ENCODE assay signal across 8 cellular contexts in genomic region chr19:1400281-1401137, GRCh38. TPM values are rescaled to one million over a fixed set of nuclear protein-coding genes. Genes with fewer than 3 reads are reported as not detected.
DNase-seq lines count a peak whose midpoint lies in the region; ATAC-seq and TF ChIP-seq lines count a peak whose summit lies in the region.

No MANE protein-coding gene starts in this region.

- H3K36me3 Mint-ChIP-seq in activated T-cell treated with anti-CD3 and anti-CD28 coated beads, Interleukin-2, amount 50 U/mL, for 72 hours (ENCODE audit: insufficient read depth in 2 of 2), result peaks cover 0 to 3% of the 10 kb centered on the region in 2 donors
- H3K36me3 Mint-ChIP-seq in natural killer cell treated with Interleukin-12 subunit alpha and Interleukin-12 subunit beta and Interleukin-15 and Interleukin-18, amount 100 ng/mL, for 72 hours, result no peaks in the 10 kb centered on the region

- TF ChIP-seq CTCF in RWPE1 (conservative IDR thresholded peaks at IDR 0.05; ENCODE audit: low read depth) (no peak), epithelial cell of proximal tubule (conservative IDR thresholded peaks at IDR 0.05; ENCODE audit: low read depth, low read length) (no peak)

- peak overlapping the region; percentile 81 for H3K27ac ChIP-seq in RWPE1

- H3K9me3 Mint-ChIP-seq in activated T-cell treated with anti-CD3 and anti-CD28 coated beads, Interleukin-2, amount 50 U/mL, for 72 hours, result no peaks in the 10 kb centered on the region
- H3K9me3 Mint-ChIP-seq in natural killer cell treated with Interleukin-12 subunit alpha and Interleukin-12 subunit beta and Interleukin-15 and Interleukin-18, amount 100 ng/mL, for 72 hours, result no peaks in the 10 kb centered on the region

- DNase-seq in activated T-cell treated with anti-CD3 and anti-CD28 coated beads, Interleukin-2, amount 50 U/mL, for 72 hours, result peak in 1 of 2 donors; percentile 18
- no peak for DNase-seq in activated T-cell treated with anti-CD3 and anti-CD28 coated beads, Interleukin-2, amount 50 U/mL, for 1 hour
- DNase-seq in RWPE1 (ENCODE audit: low spot score) (no peak), epithelial cell of proximal tubule (ENCODE audit: low read depth) (no peak)
- no peak for DNase-seq in natural killer cell treated with Interleukin-12 subunit alpha and Interleukin-12 subunit beta and Interleukin-15 and Interleukin-18, amount 100 ng/mL, for 72 hours (ENCODE audit: low spot score)
- DNase-seq in stimulated activated CD4-positive, alpha-beta T cell treated with anti-CD3 and anti-CD28 coated beads, Interleukin-4, amount 100 ng/mL, for 24 hours, result no peak

- H3K27ac Mint-ChIP-seq in activated T-cell treated with anti-CD3 and anti-CD28 coated beads, Interleukin-2, amount 50 U/mL, for 72 hours, result no peak overlapping the region
- H3K27ac Mint-ChIP-seq in natural killer cell treated with Interleukin-12 subunit alpha and Interleukin-12 subunit beta and Interleukin-15 and Interleukin-18, amount 100 ng/mL, for 72 hours, result no peak overlapping the region

- ATAC-seq in activated T-cell treated with anti-CD3 and anti-CD28 coated beads, Interleukin-2, amount 50 U/mL, for 72 hours (replicated peaks in 1 of 2), result peak; percentile 23 to 26
- ATAC-seq in natural killer cell treated with Interleukin-12 subunit alpha and Interleukin-12 subunit beta and Interleukin-15 and Interleukin-18, amount 100 ng/mL, for 72 hours, result no peak
- no peak for ATAC-seq in HG03175 (IDR thresholded peaks at IDR 0.05; ENCODE audit: unreplicated experiment)
- ATAC-seq in HG02588 (IDR thresholded peaks at IDR 0.05; ENCODE audit: unreplicated experiment), result no peak

- peaks cover 15% of the 10 kb centered on the region for H3K4me1 Mint-ChIP-seq in activated T-cell treated with anti-CD3 and anti-CD28 coated beads, Interleukin-2, amount 50 U/mL, for 72 hours (ENCODE audit: low read depth)
- H3K4me1 Mint-ChIP-seq in natural killer cell treated with Interleukin-12 subunit alpha and Interleukin-12 subunit beta and Interleukin-15 and Interleukin-18, amount 100 ng/mL, for 72 hours (ENCODE audit: low read depth in 2 of 2), result peaks cover 6 to 8% of the 10 kb centered on the region in 2 donors

- H3K27me3 Mint-ChIP-seq in activated T-cell treated with anti-CD3 and anti-CD28 coated beads, Interleukin-2, amount 50 U/mL, for 72 hours (ENCODE audit: low read depth), result peaks cover 7% of the 10 kb centered on the region
- peaks cover 2 to 8% of the 10 kb centered on the region in 2 donors for H3K27me3 Mint-ChIP-seq in natural killer cell treated with Interleukin-12 subunit alpha and Interleukin-12 subunit beta and Interleukin-15 and Interleukin-18, amount 100 ng/mL, for 72 hours

- H3K4me3 ChIP-seq in epithelial cell of proximal tubule (ENCODE audit: low read depth, low read length), result peak overlapping the region; percentile 74

- POLR2A ChIA-PET in RWPE1 (lab: Yijun Ruan, JAX; ENCODE audit: low non-redundant PET), result no interaction called here

- CTCF ChIA-PET in RWPE1 (lab: Yijun Ruan, JAX), result no interaction called here

- peak overlapping the region; percentile 67 to 75 for H3K4me3 Mint-ChIP-seq in activated T-cell treated with anti-CD3 and anti-CD28 coated beads, Interleukin-2, amount 50 U/mL, for 72 hours
- peak overlapping the region; percentile 34 for H3K4me3 Mint-ChIP-seq in natural killer cell treated with Interleukin-12 subunit alpha and Interleukin-12 subunit beta and Interleukin-15 and Interleukin-18, amount 100 ng/mL, for 72 hours

RNA-seq across cellular contexts. Expression of gene GAMT, which starts 0.8 kb away (rescaled TPM):
- total RNA-seq in activated T-cell treated with anti-CD3 and anti-CD28 coated beads, Interleukin-2, amount 50 U/mL, for 72 hours, result 10 to 100 TPM; 13.6 to 17.7 TPM
- total RNA-seq in epithelial cell of proximal tubule, result 22.5 and 29.2 TPM in 2 replicates
- total RNA-seq in natural killer cell treated with Interleukin-12 subunit alpha and Interleukin-12 subunit beta and Interleukin-15 and Interleukin-18, amount 100 ng/mL, for 72 hours, result 10 to 100 TPM in 1 of 2 donors, 1 to 10 TPM in 1; 5.2 to 15.6 TPM

RNA-seq across cellular contexts. Expression of gene DAZAP1, which starts 6.9 kb away (rescaled TPM):
- 100 to 1,000 TPM; 219 to 252 TPM for total RNA-seq in activated T-cell treated with anti-CD3 and anti-CD28 coated beads, Interleukin-2, amount 50 U/mL, for 72 hours
- total RNA-seq in epithelial cell of proximal tubule, result 53.8 and 136 TPM in 2 replicates
- 100 to 1,000 TPM; 233 to 282 TPM for total RNA-seq in natural killer cell treated with Interleukin-12 subunit alpha and Interleukin-12 subunit beta and Interleukin-15 and Interleukin-18, amount 100 ng/mL, for 72 hours

RNA-seq across cellular contexts. Expression of gene NDUFS7, which starts 16.8 kb away (rescaled TPM):
- total RNA-seq in activated T-cell treated with anti-CD3 and anti-CD28 coated beads, Interleukin-2, amount 50 U/mL, for 72 hours, result 100 to 1,000 TPM in 1 of 2 donors, 10 to 100 TPM in 1; 96.5 to 107 TPM
- 138 and 174 TPM in 2 replicates for total RNA-seq in epithelial cell of proximal tubule
- total RNA-seq in natural killer cell treated with Interleukin-12 subunit alpha and Interleukin-12 subunit beta and Interleukin-15 and Interleukin-18, amount 100 ng/mL, for 72 hours, result 10 to 100 TPM; 89.1 to 89.5 TPM

RNA-seq across cellular contexts. Expression of gene RPS15, which starts 37.7 kb away (rescaled TPM):
- 1,000 to 10,000 TPM; 1,293 to 1,490 TPM for total RNA-seq in activated T-cell treated with anti-CD3 and anti-CD28 coated beads, Interleukin-2, amount 50 U/mL, for 72 hours
- total RNA-seq in epithelial cell of proximal tubule, result 2,061 and 3,361 TPM in 2 replicates
- total RNA-seq in natural killer cell treated with Interleukin-12 subunit alpha and Interleukin-12 subunit beta and Interleukin-15 and Interleukin-18, amount 100 ng/mL, for 72 hours, result 1,000 to 10,000 TPM in 1 of 2 donors, 100 to 1,000 TPM in 1; 757 to 1,081 TPM

RNA-seq across cellular contexts. Expression of gene APC2, which starts 49.4 kb away (rescaled TPM):
- total RNA-seq in activated T-cell treated with anti-CD3 and anti-CD28 coated beads, Interleukin-2, amount 50 U/mL, for 72 hours, result under 1 TPM; 0.02 to 0.14 TPM
- total RNA-seq in epithelial cell of proximal tubule, result not detected in 2 replicates
- total RNA-seq in natural killer cell treated with Interleukin-12 subunit alpha and Interleukin-12 subunit beta and Interleukin-15 and Interleukin-18, amount 100 ng/mL, for 72 hours, result under 1 TPM; 0.05 to 0.17 TPM

Comparison
In these comparisons a context has a peak if more than half of its experiments do, and no peak if none do; other contexts are left out.
1. ATAC-seq: peak in activated T-cell treated with anti-CD3 and anti-CD28 coated beads, Interleukin-2, amount 50 U/mL, for 72 hours (2 of 2); none in natural killer cell treated with Interleukin-12 subunit alpha and Interleukin-12 subunit beta and Interleukin-15 and Interleukin-18, amount 100 ng/mL, for 72 hours (0 of 2), HG03175 (single experiment) and HG02588 (single experiment).